In genomic region chr22:38970548-38970947, GRCh38 we compare ENCODE assay signal across 26 cellular contexts. TPM values are rescaled to one million over a fixed set of nuclear protein-coding genes. Genes with fewer than 3 reads are reported as not detected.
DNase-seq lines count a peak whose midpoint lies in the region; ATAC-seq and FAIRE-seq lines count a peak whose summit lies in the region.
"Had no signal": no experiment of that assay in that cellular context is flagged by ENCODE, and none has a peak within 500 bp of the region (broad histone marks: within the 10 kb centered on the region; RNA-seq: fewer than 3 reads in every experiment).

No MANE protein-coding gene starts in this region.

- H3K9me3 Mint-ChIP-seq in activated naive CD8-positive, alpha-beta T cell (ENCODE audit: low read depth): no peaks in the 10 kb centered on the region
- H3K9me3 Mint-ChIP-seq in activated naive CD8-positive, alpha-beta T cell treated with anti-CD3 and anti-CD28 coated beads for 36 hours: no peaks in the 10 kb centered on the region
- H3K9me3 Mint-ChIP-seq in activated T-helper 1 cell treated with anti-CD3 and anti-CD28 coated beads, Interleukin-12 subunit alpha, Interleukin-12 subunit beta, Interleukin-2, Interleukin-4 antibody, amounts not matched to agents 30 ng/mL and 10 ng/mL and 1 ng/mL, durations not matched to agents 14 hours and 24 hours and 36 hours: no peaks in the 10 kb centered on the region
- no peaks in the 10 kb centered on the region for H3K9me3 Mint-ChIP-seq in stimulated activated memory B cell treated with anti-CD40 and anti-IgM and Interleukin-4, amounts not matched to agents 10 μg/mL and 1 μg/mL and 100 μg/mL, for 72 hours
- H3K9me3 Mint-ChIP-seq: CD4-positive, CD25-positive, alpha-beta regulatory T cell had no signal

- no peak for FAIRE-seq in GM19239 (lab: Jason Lieb, UNC)
- FAIRE-seq: D721Med, G401.6 had no signal

- DNase-seq in activated naive CD8-positive, alpha-beta T cell treated with anti-CD3 and anti-CD28 coated beads for 36 hours: no peak
- DNase-seq in activated T-helper 1 cell treated with anti-CD3 and anti-CD28 coated beads, Interleukin-12 subunit alpha, Interleukin-12 subunit beta, Interleukin-2, Interleukin-4 antibody, amounts not matched to agents 30 ng/mL and 10 ng/mL and 1 ng/mL, durations not matched to agents 14 hours and 24 hours and 36 hours (ENCODE audit: low spot score): no peak
- DNase-seq in left colon (no peak), GM19239 (ENCODE audit: insufficient read length, low spot score) (no peak), DMS 273 (lab: John Stamatoyannopoulos, UW; ENCODE audit: unreplicated experiment) (no peak)
- DNase-seq in activated effector memory CD4-positive, alpha-beta T cell treated with Interleukin-2 at 50 U/mL for 16 hours: no peak
- DNase-seq: BE2C; CD4-positive, CD25-positive, alpha-beta regulatory T cell; DMS53; GOT3; HCEC 1CT; NCI-H1048; NCI-H1417; NCI-H1694 treated with DMSO at 0.1 percent for 48 hours; NCI-H2081; NCI-H2227 treated with DMSO at 0.1 percent for 48 hours; NCI-H526 treated with DMSO at 0.1 percent for 48 hours; SHP77 had no signal

- intact Hi-C loops in activated T-helper 1 cell treated with anti-CD3 and anti-CD28 coated beads, Interleukin-12 subunit alpha, Interleukin-12 subunit beta, Interleukin-2, Interleukin-4 antibody, amounts not matched to agents 30 ng/mL and 10 ng/mL and 1 ng/mL, durations not matched to agents 14 hours and 24 hours and 36 hours (cut with micrococcal nuclease): no loop called here
- intact Hi-C loops in left colon (cut with DNase I, micrococcal nuclease): no loop called here

- no peaks in the 10 kb centered on the region for H3K4me1 Mint-ChIP-seq in activated naive CD8-positive, alpha-beta T cell (ENCODE audit: low read depth)
- peaks cover 3% of the 10 kb centered on the region for H3K4me1 Mint-ChIP-seq in activated naive CD8-positive, alpha-beta T cell treated with anti-CD3 and anti-CD28 coated beads for 36 hours
- H3K4me1 Mint-ChIP-seq in activated T-helper 1 cell treated with anti-CD3 and anti-CD28 coated beads, Interleukin-12 subunit alpha, Interleukin-12 subunit beta, Interleukin-2, Interleukin-4 antibody, amounts not matched to agents 30 ng/mL and 10 ng/mL and 1 ng/mL, durations not matched to agents 14 hours and 24 hours and 36 hours (ENCODE audit: low read depth): peaks cover 23% of the 10 kb centered on the region
- peaks cover 25% of the 10 kb centered on the region for H3K4me1 Mint-ChIP-seq in stimulated activated memory B cell treated with anti-CD40 and anti-IgM and Interleukin-4, amounts not matched to agents 10 μg/mL and 1 μg/mL and 100 μg/mL, for 72 hours

- peak; percentile 66 for ATAC-seq in left colon
- no peak for ATAC-seq in stimulated activated memory B cell treated with anti-CD40 and anti-IgM and Interleukin-4, amounts not matched to agents 10 μg/mL and 1 μg/mL and 100 μg/mL, for 72 hours
- ATAC-seq: Panc1 had no signal

- no peak overlapping the region for H3K4me3 Mint-ChIP-seq in activated naive CD8-positive, alpha-beta T cell
- no peak overlapping the region for H3K4me3 Mint-ChIP-seq in activated naive CD8-positive, alpha-beta T cell treated with anti-CD3 and anti-CD28 coated beads for 36 hours
- H3K4me3 Mint-ChIP-seq in activated T-helper 1 cell treated with anti-CD3 and anti-CD28 coated beads, Interleukin-12 subunit alpha, Interleukin-12 subunit beta, Interleukin-2, Interleukin-4 antibody, amounts not matched to agents 30 ng/mL and 10 ng/mL and 1 ng/mL, durations not matched to agents 14 hours and 24 hours and 36 hours: no peak overlapping the region
- no peak overlapping the region for H3K4me3 Mint-ChIP-seq in stimulated activated memory B cell treated with anti-CD40 and anti-IgM and Interleukin-4, amounts not matched to agents 10 μg/mL and 1 μg/mL and 100 μg/mL, for 72 hours
- H3K4me3 Mint-ChIP-seq: CD4-positive, CD25-positive, alpha-beta regulatory T cell had no signal

- peak overlapping the region; percentile 13 for H3K27ac Mint-ChIP-seq in activated naive CD8-positive, alpha-beta T cell
- H3K27ac Mint-ChIP-seq in activated naive CD8-positive, alpha-beta T cell treated with anti-CD3 and anti-CD28 coated beads for 36 hours: no peak overlapping the region
- H3K27ac Mint-ChIP-seq in activated T-helper 1 cell treated with anti-CD3 and anti-CD28 coated beads, Interleukin-12 subunit alpha, Interleukin-12 subunit beta, Interleukin-2, Interleukin-4 antibody, amounts not matched to agents 30 ng/mL and 10 ng/mL and 1 ng/mL, durations not matched to agents 14 hours and 24 hours and 36 hours: peak overlapping the region; percentile 19
- H3K27ac Mint-ChIP-seq in stimulated activated memory B cell treated with anti-CD40 and anti-IgM and Interleukin-4, amounts not matched to agents 10 μg/mL and 1 μg/mL and 100 μg/mL, for 72 hours: no peak overlapping the region
- H3K27ac Mint-ChIP-seq: CD4-positive, CD25-positive, alpha-beta regulatory T cell had no signal

- peaks cover 9% of the 10 kb centered on the region for H3K27me3 Mint-ChIP-seq in activated naive CD8-positive, alpha-beta T cell
- peaks cover 32% of the 10 kb centered on the region for H3K27me3 Mint-ChIP-seq in activated naive CD8-positive, alpha-beta T cell treated with anti-CD3 and anti-CD28 coated beads for 36 hours
- peaks cover 23% of the 10 kb centered on the region for H3K27me3 Mint-ChIP-seq in activated T-helper 1 cell treated with anti-CD3 and anti-CD28 coated beads, Interleukin-12 subunit alpha, Interleukin-12 subunit beta, Interleukin-2, Interleukin-4 antibody, amounts not matched to agents 30 ng/mL and 10 ng/mL and 1 ng/mL, durations not matched to agents 14 hours and 24 hours and 36 hours (ENCODE audit: insufficient read depth)
- peaks cover 18% of the 10 kb centered on the region for H3K27me3 Mint-ChIP-seq in stimulated activated memory B cell treated with anti-CD40 and anti-IgM and Interleukin-4, amounts not matched to agents 10 μg/mL and 1 μg/mL and 100 μg/mL, for 72 hours

- H3K36me3 Mint-ChIP-seq in activated naive CD8-positive, alpha-beta T cell: no peaks in the 10 kb centered on the region
- no peaks in the 10 kb centered on the region for H3K36me3 Mint-ChIP-seq in activated naive CD8-positive, alpha-beta T cell treated with anti-CD3 and anti-CD28 coated beads for 36 hours
- H3K36me3 Mint-ChIP-seq in activated T-helper 1 cell treated with anti-CD3 and anti-CD28 coated beads, Interleukin-12 subunit alpha, Interleukin-12 subunit beta, Interleukin-2, Interleukin-4 antibody, amounts not matched to agents 30 ng/mL and 10 ng/mL and 1 ng/mL, durations not matched to agents 14 hours and 24 hours and 36 hours (ENCODE audit: low read depth): no peaks in the 10 kb centered on the region
- no peaks in the 10 kb centered on the region for H3K36me3 Mint-ChIP-seq in stimulated activated memory B cell treated with anti-CD40 and anti-IgM and Interleukin-4, amounts not matched to agents 10 μg/mL and 1 μg/mL and 100 μg/mL, for 72 hours
- H3K36me3 Mint-ChIP-seq: CD4-positive, CD25-positive, alpha-beta regulatory T cell had no signal

RNA-seq across cellular contexts. Expression of gene APOBEC3B, which starts 11.6 kb away (rescaled TPM):
- total RNA-seq in activated naive CD8-positive, alpha-beta T cell treated with anti-CD3 and anti-CD28 coated beads for 36 hours: 1 to 10 TPM; 3.4 TPM
- total RNA-seq in activated T-helper 1 cell treated with anti-CD3 and anti-CD28 coated beads, Interleukin-12 subunit alpha, Interleukin-12 subunit beta, Interleukin-2, Interleukin-4 antibody, amounts not matched to agents 30 ng/mL and 10 ng/mL and 1 ng/mL, durations not matched to agents 14 hours and 24 hours and 36 hours: 17.9 and 19.5 TPM in 2 replicates
- total RNA-seq in left colon: 10 to 100 TPM in 1 of 2 donors, 1 to 10 TPM in 1; 8.2 to 34.3 TPM

RNA-seq across cellular contexts. Expression of gene APOBEC3A, which starts 13.1 kb away (rescaled TPM):
- not detected for total RNA-seq in activated naive CD8-positive, alpha-beta T cell treated with anti-CD3 and anti-CD28 coated beads for 36 hours
- not detected in 2 replicates for total RNA-seq in activated T-helper 1 cell treated with anti-CD3 and anti-CD28 coated beads, Interleukin-12 subunit alpha, Interleukin-12 subunit beta, Interleukin-2, Interleukin-4 antibody, amounts not matched to agents 30 ng/mL and 10 ng/mL and 1 ng/mL, durations not matched to agents 14 hours and 24 hours and 36 hours
- total RNA-seq in left colon: 1 to 10 TPM; 1.4 to 2.2 TPM
- total RNA-seq: CD4-positive, CD25-positive, alpha-beta regulatory T cell; HT-29; NCI-H460; SK-MEL-5 had no signal

RNA-seq across cellular contexts. Expression of gene APOBEC3C, which starts 43.5 kb away (rescaled TPM):
- total RNA-seq in activated naive CD8-positive, alpha-beta T cell treated with anti-CD3 and anti-CD28 coated beads for 36 hours: 10 to 100 TPM; 61.6 to 63.1 TPM
- 71.5 and 73.2 TPM in 2 replicates for total RNA-seq in activated T-helper 1 cell treated with anti-CD3 and anti-CD28 coated beads, Interleukin-12 subunit alpha, Interleukin-12 subunit beta, Interleukin-2, Interleukin-4 antibody, amounts not matched to agents 30 ng/mL and 10 ng/mL and 1 ng/mL, durations not matched to agents 14 hours and 24 hours and 36 hours
- total RNA-seq in left colon: 10 to 100 TPM; 19.9 to 37.7 TPM

RNA-seq across cellular contexts. Expression of gene APOBEC3D, which starts 50.4 kb away (rescaled TPM):
- total RNA-seq in activated naive CD8-positive, alpha-beta T cell treated with anti-CD3 and anti-CD28 coated beads for 36 hours: 10 to 100 TPM; 23.1 to 24.1 TPM
- 23.6 and 26.9 TPM in 2 replicates for total RNA-seq in activated T-helper 1 cell treated with anti-CD3 and anti-CD28 coated beads, Interleukin-12 subunit alpha, Interleukin-12 subunit beta, Interleukin-2, Interleukin-4 antibody, amounts not matched to agents 30 ng/mL and 10 ng/mL and 1 ng/mL, durations not matched to agents 14 hours and 24 hours and 36 hours
- total RNA-seq in left colon: 1 to 10 TPM; 3.6 to 7.2 TPM
- total RNA-seq: HT-29 had no signal

Comparison
In these comparisons a context has a peak if more than half of its experiments do, and no peak if none do; other contexts are left out.
1. H3K27ac Mint-ChIP-seq: peak in activated naive CD8-positive, alpha-beta T cell (single experiment) and activated T-helper 1 cell treated with anti-CD3 and anti-CD28 coated beads, Interleukin-12 subunit alpha, Interleukin-12 subunit beta, Interleukin-2, Interleukin-4 antibody, amounts not matched to agents 30 ng/mL and 10 ng/mL and 1 ng/mL, durations not matched to agents 14 hours and 24 hours and 36 hours (single experiment); none in activated naive CD8-positive, alpha-beta T cell treated with anti-CD3 and anti-CD28 coated beads for 36 hours (single experiment) and stimulated activated memory B cell treated with anti-CD40 and anti-IgM and Interleukin-4, amounts not matched to agents 10 μg/mL and 1 μg/mL and 100 μg/mL, for 72 hours (single experiment).